12 cellular contexts compared by ENCODE assay signal in genomic region chr1:58812926-58813325, GRCh38. TPM values are rescaled to one million over a fixed set of nuclear protein-coding genes. Genes with fewer than 3 reads are reported as not detected.
DNase-seq lines count a peak whose midpoint lies in the region; ATAC-seq and TF ChIP-seq lines count a peak whose summit lies in the region.
"Had no signal": no experiment of that assay in that cellular context is flagged by ENCODE, and none has a peak within 500 bp of the region (broad histone marks: within the 10 kb centered on the region; RNA-seq: fewer than 3 reads in every experiment).

No MANE protein-coding gene starts in this region.

- no peaks in the 10 kb centered on the region for H3K36me3 ChIP-seq in upper lobe of left lung

- no peak for TF ChIP-seq POLR2A in upper lobe of left lung (IDR thresholded peaks at IDR 0.05)

- 43 to 44% methylated on average over 4 of the region's 4 CpGs for WGBS in upper lobe of left lung, 2 donors

- peaks cover 43 to 70% (median 54%) of the 10 kb centered on the region in 4 donors for H3K4me1 ChIP-seq in upper lobe of left lung

- TF ChIP-seq CTCF in upper lobe of left lung (IDR thresholded peaks at IDR 0.05), result no peak

- peak overlapping the region; percentile 9 for H3K27ac Mint-ChIP-seq in activated naive CD4-positive, alpha-beta T cell treated with anti-CD3 and anti-CD28 coated beads for 36 hours
- peak overlapping the region; percentile 90 for H3K27ac Mint-ChIP-seq in memory B cell

- H3K9me3 Mint-ChIP-seq in activated naive CD4-positive, alpha-beta T cell treated with anti-CD3 and anti-CD28 coated beads for 36 hours, result no peaks in the 10 kb centered on the region
- H3K9me3 Mint-ChIP-seq in memory B cell, result no peaks in the 10 kb centered on the region

- DNase-seq in activated naive CD4-positive, alpha-beta T cell treated with anti-CD3 and anti-CD28 coated beads for 36 hours, result peak; percentile 39
- no peak for DNase-seq in activated naive CD4-positive, alpha-beta T cell treated with anti-CD3 and anti-CD28 coated beads, Interleukin-2, amount 50 U/mL, for 16 hours
- DNase-seq in activated gamma-delta T cell treated with anti-CD3 and anti-CD28 coated beads, Interleukin-2, amount 50 U/mL, for 16 hours (ENCODE audit: low read depth), result peak; percentile 33
- DNase-seq in memory B cell (ENCODE audit: low spot score in 2 of 2) (peak in 1 of 2 donors; percentile 41), upper lobe of left lung (no peak), islet precursor cell (no peak), NCI-H2171 (lab: John Stamatoyannopoulos, UW) (no peak), NCI-H226 (no peak)
- DNase-seq: NCI-H146; NK-92 treated with Interleukin-12 subunit alpha and Interleukin-12 subunit beta, amount 100 ng/mL, for 24 hours; nucleus accumbens; SW 1271 had no signal

- H3K36me3 Mint-ChIP-seq in activated naive CD4-positive, alpha-beta T cell treated with anti-CD3 and anti-CD28 coated beads for 36 hours (ENCODE audit: low read depth), result no peaks in the 10 kb centered on the region
- no peaks in the 10 kb centered on the region for H3K36me3 Mint-ChIP-seq in memory B cell

- no peak for TF ChIP-seq EP300 in upper lobe of left lung (IDR thresholded peaks at IDR 0.05)

- no peaks in the 10 kb centered on the region for H3K27me3 Mint-ChIP-seq in activated naive CD4-positive, alpha-beta T cell treated with anti-CD3 and anti-CD28 coated beads for 36 hours (ENCODE audit: low read depth)
- H3K27me3 Mint-ChIP-seq in memory B cell, result no peaks in the 10 kb centered on the region

- peaks cover 41% of the 10 kb centered on the region for H3K4me1 Mint-ChIP-seq in activated naive CD4-positive, alpha-beta T cell treated with anti-CD3 and anti-CD28 coated beads for 36 hours (ENCODE audit: low read depth)
- H3K4me1 Mint-ChIP-seq in memory B cell, result peaks cover 36% of the 10 kb centered on the region

- ATAC-seq in memory B cell (ENCODE audit: low read depth) (peak; percentile 64), upper lobe of left lung (ENCODE audit: low FRiP score in 2 of 2) (no peak)

- CTCF ChIA-PET in activated naive CD4-positive, alpha-beta T cell treated with anti-CD3 and anti-CD28 coated beads for 36 hours (lab: Charles Lee), result interaction anchor here (0.5 kb wide), 1 partner anchor 209 kb away, joined by 6 read pairs; no protein-coding TSS in a partner anchor

- no peak overlapping the region for H3K4me3 Mint-ChIP-seq in activated naive CD4-positive, alpha-beta T cell treated with anti-CD3 and anti-CD28 coated beads for 36 hours
- no peak overlapping the region for H3K4me3 Mint-ChIP-seq in memory B cell

- no peaks in the 10 kb centered on the region for H3K27me3 ChIP-seq in upper lobe of left lung

- intact Hi-C loops in activated naive CD4-positive, alpha-beta T cell treated with anti-CD3 and anti-CD28 coated beads for 36 hours (cut with micrococcal nuclease), result no loop called here

- H3K4me3 ChIP-seq in upper lobe of left lung, result no peak overlapping the region

- H3K9me3 ChIP-seq in upper lobe of left lung, result no peaks in the 10 kb centered on the region

- H3K27ac ChIP-seq in upper lobe of left lung, result peak overlapping the region; percentile 90 to 95 (median 92)

RNA-seq across cellular contexts. Expression of gene JUN, which starts 29.1 kb away (rescaled TPM):
- total RNA-seq in activated naive CD4-positive, alpha-beta T cell treated with anti-CD3 and anti-CD28 coated beads for 36 hours, result 10 to 100 TPM; 24.2 to 25.9 TPM
- total RNA-seq in upper lobe of left lung, result 100 to 1,000 TPM; 142 to 400 (median 236) TPM

Comparison
In these comparisons a context has a peak if more than half of its experiments do, and no peak if none do; other contexts are left out.
1. DNase-seq: peak in activated naive CD4-positive, alpha-beta T cell treated with anti-CD3 and anti-CD28 coated beads for 36 hours (single experiment) and activated gamma-delta T cell treated with anti-CD3 and anti-CD28 coated beads, Interleukin-2, amount 50 U/mL, for 16 hours (single experiment); none in activated naive CD4-positive, alpha-beta T cell treated with anti-CD3 and anti-CD28 coated beads, Interleukin-2, amount 50 U/mL, for 16 hours (single experiment), upper lobe of left lung (0 of 2), islet precursor cell (single experiment), NCI-H2171 (single experiment) and NCI-H226 (single experiment).
2. RNA of gene JUN, which starts 29.1 kb away (total RNA-seq): 142 to 400 TPM in upper lobe of left lung; 24.2 to 25.9 TPM in activated naive CD4-positive, alpha-beta T cell treated with anti-CD3 and anti-CD28 coated beads for 36 hours; every median in the first group is over 4 times any median in the second.